8 cellular contexts compared by ENCODE assay signal in the genomic region with DNA sequence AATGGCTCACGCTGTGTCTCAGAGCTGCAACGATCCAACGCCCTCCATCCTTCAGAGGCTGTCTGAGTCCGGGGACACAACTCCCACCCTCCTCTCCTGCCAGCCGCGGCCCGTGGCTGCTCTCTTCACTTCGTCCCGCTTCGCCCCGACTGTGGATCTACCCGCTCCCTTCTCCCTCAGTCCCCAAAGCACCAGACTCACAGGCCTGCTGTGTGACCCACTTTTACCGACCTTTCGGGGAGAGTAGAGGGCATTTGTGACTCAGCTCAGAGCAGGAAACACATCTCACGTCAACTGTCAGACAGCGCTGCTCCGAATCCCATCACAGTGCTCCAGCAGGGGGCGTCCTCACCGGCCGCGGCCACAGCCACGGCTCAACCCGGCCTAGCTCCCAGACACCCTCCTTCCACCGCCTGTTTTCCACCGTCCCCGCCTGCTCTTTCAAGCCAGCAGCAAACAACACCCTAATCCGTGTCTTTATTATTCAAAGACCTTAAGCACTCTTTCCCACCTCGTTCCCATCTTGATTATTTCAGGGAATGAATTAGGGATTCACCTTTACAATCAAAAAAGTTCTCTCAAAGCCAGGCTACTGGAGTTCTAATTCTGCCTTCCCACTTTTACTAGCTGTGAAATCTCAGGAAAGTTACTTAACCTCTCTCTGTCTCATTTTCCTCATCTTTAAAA. TPM values are rescaled to one million over a fixed set of nuclear protein-coding genes. Genes with fewer than 3 reads are reported as not detected.
A peak's percentile ranks its signal among the peaks of the same experiment; 100 is the strongest.
DNase-seq lines count a peak whose midpoint lies in the region; ATAC-seq and TF ChIP-seq lines count a peak whose summit lies in the region.

No MANE protein-coding gene starts in this region.

- peaks cover 19% of the 10 kb centered on the region for H3K27me3 ChIP-seq in NT2/D1 (ENCODE audit: insufficient read depth, insufficient read length)

- TF ChIP-seq POLR2A in GM18505 (IDR thresholded peaks at IDR 0.05; ENCODE audit: borderline replicate concordance, extremely low read depth, insufficient read depth, insufficient read length) = no peak

- peak overlapping the region; percentile 22 for H3K4me3 ChIP-seq in NT2/D1 (ENCODE audit: insufficient read length, low read depth)

- H3K4me1 ChIP-seq in NT2/D1 (ENCODE audit: insufficient read depth, insufficient read length) = peaks cover 23% of the 10 kb centered on the region

- POLR2A ChIA-PET in GM10248 (lab: Yijun Ruan, JAX) = no interaction called here

- H3K9ac ChIP-seq in NT2/D1 (ENCODE audit: insufficient read length, low read depth) = peak overlapping the region; percentile 53

- TF ChIP-seq CTCF in GM10248 (IDR thresholded peaks at IDR 0.05; ENCODE audit: control extremely low read depth, extremely low read depth, low read depth, missing control alignments) = peak; percentile 90

- H3K9me3 ChIP-seq in NT2/D1 (ENCODE audit: insufficient read depth, low read length) = no peaks in the 10 kb centered on the region

- peak; percentile 62 for ATAC-seq in HG02938 (IDR thresholded peaks at IDR 0.05; ENCODE audit: unreplicated experiment)
- ATAC-seq in GM18505 (IDR thresholded peaks at IDR 0.05; ENCODE audit: unreplicated experiment) = no peak

- no peaks in the 10 kb centered on the region for H3K36me3 ChIP-seq in NT2/D1 (ENCODE audit: insufficient read depth, insufficient read length, low read length)

- DNase-seq in GM10248 (ENCODE audit: extremely low spot score) (peak; percentile 92), NT2/D1 (ENCODE audit: low read depth, low spot score) (peak; percentile 90), epidermal melanocyte (ENCODE audit: insufficient read length, low spot score) (peak; percentile 83), mucosa of gallbladder (ENCODE audit: low spot score) (peak; percentile 81)
- peak; percentile 97 for DNase-seq in activated CD8-positive, alpha-beta memory T cell treated with anti-CD3 and anti-CD28 coated beads, Interleukin-2, amount 50 U/mL, for 48 hours
- DNase-seq in stimulated activated CD8-positive, alpha-beta memory T cell treated with anti-CD3 and anti-CD28 coated beads, Interleukin-15, amount 100 ng/mL, for 48 hours (ENCODE audit: low read depth in 2 of 2) = peak; percentile 80 to 85

- CTCF ChIA-PET in GM10248 (lab: Yijun Ruan, JAX) = interaction anchor here (0.9 to 4.2 kb wide), 47 partner anchors 8 to 369 kb away, joined by 3 to 65 read pairs (median 4); partner anchors contain the start of genes AQP5 and COX14

RNA-seq across cellular contexts. Expression of gene AQP2, which starts 5.0 kb away (rescaled TPM):
- total RNA-seq in mucosa of gallbladder = not detected

RNA-seq across cellular contexts. Expression of gene AQP5, which starts 16.1 kb away (rescaled TPM):
- 1.6 TPM for total RNA-seq in mucosa of gallbladder

RNA-seq across cellular contexts. Expression of gene AQP6, which starts 27.2 kb away (rescaled TPM):
- 0.32 TPM for total RNA-seq in mucosa of gallbladder

RNA-seq across cellular contexts. Expression of gene FAIM2, which starts 41.8 kb away (rescaled TPM):
- total RNA-seq in mucosa of gallbladder = 13.0 TPM
